8 cellular contexts compared by ENCODE assay signal in genomic region chr2:118186858-118187254, GRCh38.
A peak's percentile ranks its signal among the peaks of the same experiment; 100 is the strongest.
DNase-seq lines count a peak whose midpoint lies in the region; ATAC-seq and TF ChIP-seq lines count a peak whose summit lies in the region.

No MANE protein-coding gene starts in this region.

- peaks cover 3% of the 10 kb centered on the region for H3K27me3 Mint-ChIP-seq in activated CD4-positive, alpha-beta memory T cell treated with anti-CD3 and anti-CD28 coated beads, Interleukin-2, amount 10 ng/mL, durations not matched to agents 7 days and 5 days

- DNase-seq in HFF-Myc (ENCODE audit: extremely low read depth, low read depth): no peak
- no peak for DNase-seq in activated CD4-positive, alpha-beta memory T cell treated with anti-CD3 and anti-CD28 coated beads, Interleukin-2, amount 10 ng/mL, durations not matched to agents 7 days and 5 days
- no peak for DNase-seq in stimulated activated effector memory CD8-positive, alpha-beta T cell treated with anti-CD3 and anti-CD28 coated beads, Interleukin-12 subunit alpha, Interleukin-12 subunit beta, amount 100 ng/mL, for 72 hours (ENCODE audit: low spot score in 2 of 2)
- no peak for DNase-seq in posterior vena cava (ENCODE audit: low spot score)
- no peak for DNase-seq in BE2C
- DNase-seq in NK-92 (lab: John Stamatoyannopoulos, UW; ENCODE audit: unreplicated experiment): no peak
- DNase-seq in NOMO-1 treated with dmso at 0.1 percent for 144 hours (lab: John Stamatoyannopoulos, UW; ENCODE audit: unreplicated experiment): no peak

- H3K4me3 ChIP-seq in HFF-Myc (replicated peaks; ENCODE audit: low read depth, low read length) (peak overlapping the region; percentile 52; the same call in 1 of the 2 replicates), iPS-15b (ENCODE audit: low read depth, low read length) (peak overlapping the region; percentile 90), BE2C (ENCODE audit: low read depth, low read length) (no peak overlapping the region)

- ATAC-seq in stimulated activated effector memory CD8-positive, alpha-beta T cell treated with anti-CD3 and anti-CD28 coated beads, Interleukin-12 subunit alpha, Interleukin-12 subunit beta, amount 100 ng/mL, for 72 hours: no peak

- peaks cover 6% of the 10 kb centered on the region for H3K36me3 Mint-ChIP-seq in activated CD4-positive, alpha-beta memory T cell treated with anti-CD3 and anti-CD28 coated beads, Interleukin-2, amount 10 ng/mL, durations not matched to agents 7 days and 5 days (ENCODE audit: low read depth)
- H3K36me3 Mint-ChIP-seq in stimulated activated effector memory CD8-positive, alpha-beta T cell treated with anti-CD3 and anti-CD28 coated beads, Interleukin-12 subunit alpha, Interleukin-12 subunit beta, amount 100 ng/mL, for 72 hours: peaks cover 18% of the 10 kb centered on the region

- POLR2A ChIA-PET in activated CD4-positive, alpha-beta memory T cell treated with anti-CD3 and anti-CD28 coated beads, Interleukin-2, amount 10 ng/mL, durations not matched to agents 7 days and 5 days (lab: Charles Lee): interaction anchor here (0.7 to 4.2 kb wide), 7 partner anchors 8 to 173 kb away, joined by 3 to 22 read pairs (median 7); partner anchors contain the start of gene CCDC93

- no peaks in the 10 kb centered on the region for H3K9me3 Mint-ChIP-seq in activated CD4-positive, alpha-beta memory T cell treated with anti-CD3 and anti-CD28 coated beads, Interleukin-2, amount 10 ng/mL, durations not matched to agents 7 days and 5 days
- H3K9me3 Mint-ChIP-seq in stimulated activated effector memory CD8-positive, alpha-beta T cell treated with anti-CD3 and anti-CD28 coated beads, Interleukin-12 subunit alpha, Interleukin-12 subunit beta, amount 100 ng/mL, for 72 hours: no peaks in the 10 kb centered on the region

- TF ChIP-seq CTCF in HFF-Myc (IDR thresholded peaks at IDR 0.05; ENCODE audit: low read depth, low read length, missing control alignments) (no peak), BE2C (IDR thresholded peaks at IDR 0.05; ENCODE audit: low read depth, low read length) (no peak)

- CTCF ChIA-PET in activated CD4-positive, alpha-beta memory T cell treated with anti-CD3 and anti-CD28 coated beads, Interleukin-2, amount 10 ng/mL, durations not matched to agents 7 days and 5 days (lab: Charles Lee): interaction anchor here (1.0 to 1.3 kb wide), 4 partner anchors 10 to 159 kb away, joined by 3 to 4 read pairs (median 4); no protein-coding TSS in a partner anchor

- peak overlapping the region; percentile 87 for H3K4me3 Mint-ChIP-seq in activated CD4-positive, alpha-beta memory T cell treated with anti-CD3 and anti-CD28 coated beads, Interleukin-2, amount 10 ng/mL, durations not matched to agents 7 days and 5 days
- peak overlapping the region; percentile 93 for H3K4me3 Mint-ChIP-seq in stimulated activated effector memory CD8-positive, alpha-beta T cell treated with anti-CD3 and anti-CD28 coated beads, Interleukin-12 subunit alpha, Interleukin-12 subunit beta, amount 100 ng/mL, for 72 hours

- intact Hi-C loops in posterior vena cava (cut with DNase I): loop anchor here in 1 of 2 donors (10.0 kb wide), 1 partner anchor 62 kb away; no protein-coding TSS in a partner anchor

- H3K9ac ChIP-seq in iPS-15b (ENCODE audit: low read depth, low read length): no peak overlapping the region

- H3K27me3 ChIP-seq in iPS-15b (ENCODE audit: control insufficient read depth, insufficient read depth, low read length) (peaks cover 8% of the 10 kb centered on the region), BE2C (no peaks in the 10 kb centered on the region)

- H3K9me3 ChIP-seq in iPS-15b (ENCODE audit: control insufficient read depth, insufficient read depth, low read length): no peaks in the 10 kb centered on the region
- H3K9me3 ChIP-seq in BE2C: no peaks in the 10 kb centered on the region

- no peaks in the 10 kb centered on the region for H3K36me3 ChIP-seq in iPS-15b (ENCODE audit: control insufficient read depth, insufficient read depth, low read length)
- no peaks in the 10 kb centered on the region for H3K36me3 ChIP-seq in BE2C

- peak overlapping the region; percentile 94 for H3K27ac Mint-ChIP-seq in activated CD4-positive, alpha-beta memory T cell treated with anti-CD3 and anti-CD28 coated beads, Interleukin-2, amount 10 ng/mL, durations not matched to agents 7 days and 5 days
- H3K27ac Mint-ChIP-seq in stimulated activated effector memory CD8-positive, alpha-beta T cell treated with anti-CD3 and anti-CD28 coated beads, Interleukin-12 subunit alpha, Interleukin-12 subunit beta, amount 100 ng/mL, for 72 hours: peak overlapping the region; percentile 97

- H3K4me1 Mint-ChIP-seq in activated CD4-positive, alpha-beta memory T cell treated with anti-CD3 and anti-CD28 coated beads, Interleukin-2, amount 10 ng/mL, durations not matched to agents 7 days and 5 days: peaks cover 23% of the 10 kb centered on the region
- H3K4me1 Mint-ChIP-seq in stimulated activated effector memory CD8-positive, alpha-beta T cell treated with anti-CD3 and anti-CD28 coated beads, Interleukin-12 subunit alpha, Interleukin-12 subunit beta, amount 100 ng/mL, for 72 hours: peaks cover 34% of the 10 kb centered on the region

- H3K4me1 ChIP-seq in iPS-15b (ENCODE audit: control insufficient read depth, insufficient read depth, low read length) (peaks cover 5% of the 10 kb centered on the region), BE2C (no peaks in the 10 kb centered on the region)
